In genomic region chr6:146590492-146590891, GRCh38 we compare ENCODE assay signal across 22 cellular contexts. TPM values are rescaled to one million over a fixed set of nuclear protein-coding genes. Genes with fewer than 3 reads are reported as not detected.
"Had no signal": no experiment of that assay in that cellular context is flagged by ENCODE, and none has a peak within 500 bp of the region (broad histone marks: within the 10 kb centered on the region; RNA-seq: fewer than 3 reads in every experiment).

No MANE protein-coding gene starts in this region.

- H3K27ac ChIP-seq: breast epithelium, SK-N-MC had no signal

- DNase-seq: activated CD4-positive, alpha-beta T cell treated with anti-CD3 and anti-CD28 coated beads for 48 hours; activated CD4-positive, alpha-beta T cell treated with anti-CD3 and anti-CD28 coated beads, Interleukin-2, amount 50 U/mL, for 4 hours; activated CD4-positive, CD25-positive, alpha-beta regulatory T cell treated with anti-CD3 and anti-CD28 coated beads, Interleukin-2, amount 50 U/mL, for 72 hours; activated CD8-positive, alpha-beta T cell treated with anti-CD3 and anti-CD28 coated beads, Interleukin-2, amount 10 ng/mL, durations not matched to agents 7 days and 5 days; activated effector memory CD4-positive, alpha-beta T cell treated with Interleukin-2 at 50 U/mL for 16 hours; activated naive CD4-positive, alpha-beta T cell; activated T-cell treated with anti-CD3 and anti-CD28 coated beads, Interleukin-2, amount 50 U/mL, for 24 hours; aorta; central memory CD4-positive, alpha-beta T cell; NCI-H1105 treated with DMSO at 0.1 percent for 48 hours; NCI-H1436 treated with DMSO at 0.1 percent for 48 hours; NCI-H187 treated with DMSO at 0.1 percent for 48 hours; NCI-H2081 treated with DMSO at 0.1 percent for 48 hours; NCI-H446; NCI-H524 had no signal

- H3K4me1 ChIP-seq: breast epithelium had no signal

- ATAC-seq: activated CD8-positive, alpha-beta T cell treated with anti-CD3 and anti-CD28 coated beads, Interleukin-2, amount 10 ng/mL, durations not matched to agents 7 days and 5 days; Right ventricle myocardium inferior; WTC11 had no signal

- H3K27me3 ChIP-seq: breast epithelium had no signal

RNA-seq across cellular contexts. Expression of gene ADGB, which starts 8.3 kb away (rescaled TPM):
- total RNA-seq: activated CD8-positive, alpha-beta T cell treated with anti-CD3 and anti-CD28 coated beads, Interleukin-2, amount 10 ng/mL, durations not matched to agents 7 days and 5 days; activated T-helper 1 cell treated with anti-CD3 and anti-CD28 coated beads, Interleukin-12 subunit alpha, Interleukin-12 subunit beta, Interleukin-2, Interleukin-4 antibody, amounts not matched to agents 30 ng/mL and 10 ng/mL and 1 ng/mL, durations not matched to agents 14 hours and 24 hours and 36 hours; breast epithelium; chondrocyte; Right ventricle myocardium inferior; RPMI7951; WTC11 had no signal
- polyA plus RNA-seq: aorta had no signal
